In the genomic region with DNA sequence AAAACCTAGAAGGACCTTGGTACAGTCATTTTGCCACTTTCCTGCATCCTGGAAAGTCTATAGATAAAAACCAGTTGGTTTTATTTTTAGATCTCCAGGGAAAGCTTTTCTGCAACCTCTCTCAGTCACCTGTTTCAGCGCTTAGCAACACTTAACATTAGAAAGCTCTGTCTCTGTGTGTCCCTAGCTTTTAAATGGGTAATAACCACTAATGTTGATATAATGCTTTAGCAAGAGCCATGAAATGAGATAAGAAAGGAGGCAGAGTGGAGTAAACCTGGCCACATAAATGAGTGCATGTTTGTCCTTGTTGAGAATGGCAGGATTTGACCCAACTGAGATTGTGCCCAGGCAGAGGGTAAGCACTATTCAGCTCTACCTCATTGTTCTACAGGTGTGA, we compare ENCODE assay signal across 16 cellular contexts. TPM values are rescaled to one million over a fixed set of nuclear protein-coding genes. Genes with fewer than 3 reads are reported as not detected.
DNase-seq lines count a peak whose midpoint lies in the region; ATAC-seq and TF ChIP-seq lines count a peak whose summit lies in the region.
"Had no signal": no experiment of that assay in that cellular context is flagged by ENCODE, and none has a peak within 500 bp of the region (broad histone marks: within the 10 kb centered on the region; RNA-seq: fewer than 3 reads in every experiment).

No MANE protein-coding gene starts in this region.

- no peak overlapping the region for H3K4me3 Mint-ChIP-seq in activated CD8-positive, alpha-beta T cell treated with anti-CD3 and anti-CD28 coated beads for 36 hours
- H3K4me3 Mint-ChIP-seq in activated CD8-positive, alpha-beta memory T cell treated with anti-CD3 and anti-CD28 coated beads, Interleukin-2, amount 10 ng/mL, durations not matched to agents 7 days and 5 days = no peak overlapping the region
- H3K4me3 Mint-ChIP-seq: IgD-negative memory B cell, T-cell had no signal

- H3K27me3 Mint-ChIP-seq in activated CD8-positive, alpha-beta T cell treated with anti-CD3 and anti-CD28 coated beads for 36 hours = no peaks in the 10 kb centered on the region
- peaks cover 12% of the 10 kb centered on the region for H3K27me3 Mint-ChIP-seq in activated CD8-positive, alpha-beta memory T cell treated with anti-CD3 and anti-CD28 coated beads, Interleukin-2, amount 10 ng/mL, durations not matched to agents 7 days and 5 days

- intact Hi-C loops in activated CD8-positive, alpha-beta T cell treated with anti-CD3 and anti-CD28 coated beads for 36 hours (cut with micrococcal nuclease) = no loop called here

- no peaks in the 10 kb centered on the region for H3K36me3 Mint-ChIP-seq in activated CD8-positive, alpha-beta T cell treated with anti-CD3 and anti-CD28 coated beads for 36 hours (ENCODE audit: low read depth)
- H3K36me3 Mint-ChIP-seq in activated CD8-positive, alpha-beta memory T cell treated with anti-CD3 and anti-CD28 coated beads, Interleukin-2, amount 10 ng/mL, durations not matched to agents 7 days and 5 days = no peaks in the 10 kb centered on the region
- H3K36me3 Mint-ChIP-seq: IgD-negative memory B cell, T-cell had no signal

- ATAC-seq in activated CD8-positive, alpha-beta T cell treated with anti-CD3 and anti-CD28 coated beads for 36 hours = no peak
- no peak for ATAC-seq in omental fat pad (ENCODE audit: low FRiP score)
- ATAC-seq in activated CD8-positive, alpha-beta memory T cell treated with anti-CD3 and anti-CD28 coated beads, Interleukin-2, amount 10 ng/mL, durations not matched to agents 7 days and 5 days = no peak
- ATAC-seq: HCT116, T-cell had no signal

- DNase-seq in DMS153 (lab: John Stamatoyannopoulos, UW) = peak; percentile 67
- DNase-seq in DMS153 treated with DMSO at 0.1 percent for 48 hours (lab: John Stamatoyannopoulos, UW; ENCODE audit: unreplicated experiment) = no peak
- DNase-seq in DMS53 treated with DMSO at 0.1 percent for 48 hours (lab: John Stamatoyannopoulos, UW; ENCODE audit: unreplicated experiment) = peak; percentile 1
- peak; percentile 12 for DNase-seq in NCI-H2029 treated with DMSO at 0.1 percent for 48 hours (lab: John Stamatoyannopoulos, UW)
- DNase-seq in amniotic epithelial cell (ENCODE audit: low read depth) = peak; percentile 21
- DNase-seq in activated CD8-positive, alpha-beta T cell treated with anti-CD3 and anti-CD28 coated beads for 36 hours = no peak
- DNase-seq in omental fat pad (ENCODE audit: low spot score) = no peak
- no peak for DNase-seq in activated CD8-positive, alpha-beta memory T cell treated with anti-CD3 and anti-CD28 coated beads, Interleukin-2, amount 10 ng/mL, durations not matched to agents 7 days and 5 days
- DNase-seq: DMS 273 treated with DMSO at 0.1 percent for 48 hours; NCI-H1930; NCI-H510A; NK-92 treated with Interleukin-12 subunit alpha and Interleukin-12 subunit beta, amount 100 ng/mL, for 24 hours; OCI-M1; T-cell had no signal

- POLR2A ChIA-PET in activated CD8-positive, alpha-beta T cell treated with anti-CD3 and anti-CD28 coated beads for 36 hours (lab: Charles Lee) = no interaction called here

- H3K27ac Mint-ChIP-seq in activated CD8-positive, alpha-beta T cell treated with anti-CD3 and anti-CD28 coated beads for 36 hours = no peak overlapping the region
- H3K27ac Mint-ChIP-seq in activated CD8-positive, alpha-beta memory T cell treated with anti-CD3 and anti-CD28 coated beads, Interleukin-2, amount 10 ng/mL, durations not matched to agents 7 days and 5 days = no peak overlapping the region
- H3K27ac Mint-ChIP-seq: IgD-negative memory B cell, T-cell had no signal

- no peak for TF ChIP-seq CTCF in activated CD8-positive, alpha-beta T cell treated with anti-CD3 and anti-CD28 coated beads for 36 hours (IDR thresholded peaks at IDR 0.05)
- TF ChIP-seq CTCF in omental fat pad (IDR thresholded peaks at IDR 0.05) = no peak

- H3K9me3 Mint-ChIP-seq in activated CD8-positive, alpha-beta T cell treated with anti-CD3 and anti-CD28 coated beads for 36 hours = no peaks in the 10 kb centered on the region
- H3K9me3 Mint-ChIP-seq in activated CD8-positive, alpha-beta memory T cell treated with anti-CD3 and anti-CD28 coated beads, Interleukin-2, amount 10 ng/mL, durations not matched to agents 7 days and 5 days (ENCODE audit: low read depth) = no peaks in the 10 kb centered on the region
- H3K9me3 Mint-ChIP-seq: IgD-negative memory B cell, T-cell had no signal

- CTCF ChIA-PET in activated CD8-positive, alpha-beta T cell treated with anti-CD3 and anti-CD28 coated beads for 36 hours (lab: Charles Lee) = interaction anchor here (0.8 to 2.5 kb wide), 4 partner anchors 68 to 137 kb away, joined by 3 to 12 read pairs (median 4); no protein-coding TSS in a partner anchor
- CTCF ChIA-PET in activated CD8-positive, alpha-beta memory T cell treated with anti-CD3 and anti-CD28 coated beads, Interleukin-2, amount 10 ng/mL, durations not matched to agents 7 days and 5 days (lab: Charles Lee) = interaction anchor here (2.1 kb wide), 1 partner anchor 77 kb away, joined by 12 read pairs; no protein-coding TSS in a partner anchor

- H3K4me1 Mint-ChIP-seq in activated CD8-positive, alpha-beta T cell treated with anti-CD3 and anti-CD28 coated beads for 36 hours (ENCODE audit: low read depth) = no peaks in the 10 kb centered on the region
- H3K4me1 Mint-ChIP-seq in activated CD8-positive, alpha-beta memory T cell treated with anti-CD3 and anti-CD28 coated beads, Interleukin-2, amount 10 ng/mL, durations not matched to agents 7 days and 5 days = no peaks in the 10 kb centered on the region
- H3K4me1 Mint-ChIP-seq: IgD-negative memory B cell, T-cell had no signal

RNA-seq across cellular contexts. Expression of gene MARCHF4, which starts 44.8 kb away (rescaled TPM):
- not detected for total RNA-seq in activated CD8-positive, alpha-beta T cell treated with anti-CD3 and anti-CD28 coated beads for 36 hours
- not detected for total RNA-seq in omental fat pad
- not detected for total RNA-seq in activated CD8-positive, alpha-beta memory T cell treated with anti-CD3 and anti-CD28 coated beads, Interleukin-2, amount 10 ng/mL, durations not matched to agents 7 days and 5 days
- total RNA-seq: T-cell had no signal

Comparison
In these comparisons a context has a peak if more than half of its experiments do, and no peak if none do; other contexts are left out.
1. DNase-seq: peak in DMS153 (single experiment), DMS53 treated with DMSO at 0.1 percent for 48 hours (single experiment), NCI-H2029 treated with DMSO at 0.1 percent for 48 hours (single experiment) and amniotic epithelial cell (single experiment); none in DMS153 treated with DMSO at 0.1 percent for 48 hours (single experiment), activated CD8-positive, alpha-beta T cell treated with anti-CD3 and anti-CD28 coated beads for 36 hours (single experiment), omental fat pad (single experiment) and activated CD8-positive, alpha-beta memory T cell treated with anti-CD3 and anti-CD28 coated beads, Interleukin-2, amount 10 ng/mL, durations not matched to agents 7 days and 5 days (single experiment).